1 cellular context compared by ENCODE assay signal in the genomic region with DNA sequence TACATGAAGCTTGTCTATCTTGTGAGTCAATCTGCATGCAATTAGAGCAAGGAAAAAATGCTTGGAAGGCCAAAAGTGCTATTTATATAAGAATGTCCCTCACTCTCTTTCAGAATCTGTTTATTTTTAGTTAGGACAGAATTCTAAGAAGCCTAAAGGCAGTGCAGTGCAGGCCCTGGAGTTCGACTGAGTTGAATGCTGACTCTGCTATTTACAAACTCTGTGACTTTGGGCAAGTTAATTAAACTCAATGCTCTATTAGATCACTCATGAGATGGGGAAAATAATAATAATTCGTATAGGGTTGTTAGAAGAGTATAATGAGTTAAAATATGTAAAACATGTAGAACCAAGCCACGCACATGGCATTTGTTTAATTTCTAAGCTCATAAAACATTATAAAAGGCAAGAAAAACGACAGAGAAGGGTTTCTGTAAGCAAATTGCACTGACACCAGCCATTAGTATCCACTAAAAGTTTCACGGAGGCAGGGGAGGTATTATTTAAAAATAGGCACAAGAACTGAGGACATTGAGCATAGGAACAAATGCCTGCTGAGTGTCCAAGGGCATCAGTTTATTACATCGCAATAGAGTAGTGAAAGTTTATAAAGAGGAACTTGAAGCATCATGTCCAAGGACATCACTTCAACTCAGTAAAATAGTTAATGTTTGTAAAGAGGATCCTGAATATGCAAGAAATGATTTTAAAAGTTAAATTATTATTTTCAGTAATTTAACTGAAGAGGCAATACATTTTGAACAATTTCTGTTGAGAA.
TF ChIP-seq lines count a peak whose summit lies in the region.

No MANE protein-coding gene starts in this region.

TF ChIP-seq in K562, 482 proteins besides CTCF, POLR2A, EP300 and RAD21 (continued from another document):
- TF ChIP-seq, protein P1, sequence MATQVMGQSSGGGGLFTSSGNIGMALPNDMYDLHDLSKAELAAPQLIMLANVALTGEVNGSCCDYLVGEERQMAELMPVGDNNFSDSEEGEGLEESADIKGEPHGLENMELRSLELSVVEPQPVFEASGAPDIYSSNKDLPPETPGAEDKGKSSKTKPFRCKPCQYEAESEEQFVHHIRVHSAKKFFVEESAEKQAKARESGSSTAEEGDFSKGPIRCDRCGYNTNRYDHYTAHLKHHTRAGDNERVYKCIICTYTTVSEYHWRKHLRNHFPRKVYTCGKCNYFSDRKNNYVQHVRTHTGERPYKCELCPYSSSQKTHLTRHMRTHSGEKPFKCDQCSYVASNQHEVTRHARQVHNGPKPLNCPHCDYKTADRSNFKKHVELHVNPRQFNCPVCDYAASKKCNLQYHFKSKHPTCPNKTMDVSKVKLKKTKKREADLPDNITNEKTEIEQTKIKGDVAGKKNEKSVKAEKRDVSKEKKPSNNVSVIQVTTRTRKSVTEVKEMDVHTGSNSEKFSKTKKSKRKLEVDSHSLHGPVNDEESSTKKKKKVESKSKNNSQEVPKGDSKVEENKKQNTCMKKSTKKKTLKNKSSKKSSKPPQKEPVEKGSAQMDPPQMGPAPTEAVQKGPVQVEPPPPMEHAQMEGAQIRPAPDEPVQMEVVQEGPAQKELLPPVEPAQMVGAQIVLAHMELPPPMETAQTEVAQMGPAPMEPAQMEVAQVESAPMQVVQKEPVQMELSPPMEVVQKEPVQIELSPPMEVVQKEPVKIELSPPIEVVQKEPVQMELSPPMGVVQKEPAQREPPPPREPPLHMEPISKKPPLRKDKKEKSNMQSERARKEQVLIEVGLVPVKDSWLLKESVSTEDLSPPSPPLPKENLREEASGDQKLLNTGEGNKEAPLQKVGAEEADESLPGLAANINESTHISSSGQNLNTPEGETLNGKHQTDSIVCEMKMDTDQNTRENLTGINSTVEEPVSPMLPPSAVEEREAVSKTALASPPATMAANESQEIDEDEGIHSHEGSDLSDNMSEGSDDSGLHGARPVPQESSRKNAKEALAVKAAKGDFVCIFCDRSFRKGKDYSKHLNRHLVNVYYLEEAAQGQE (CRISPR knock-in tag; IDR thresholded peaks at IDR 0.05; ENCODE audit: low read depth): no peak
- TF ChIP-seq, protein P2, sequence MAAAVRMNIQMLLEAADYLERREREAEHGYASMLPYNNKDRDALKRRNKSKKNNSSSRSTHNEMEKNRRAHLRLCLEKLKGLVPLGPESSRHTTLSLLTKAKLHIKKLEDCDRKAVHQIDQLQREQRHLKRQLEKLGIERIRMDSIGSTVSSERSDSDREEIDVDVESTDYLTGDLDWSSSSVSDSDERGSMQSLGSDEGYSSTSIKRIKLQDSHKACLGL (CRISPR knock-in tag; IDR thresholded peaks at IDR 0.05; ENCODE audit: borderline replicate concordance, poor library complexity, severe bottlenecking): no peak
